ENCODE assay signal across 10 cellular contexts in genomic region chr10:50788951-50789904, GRCh38. TPM values are rescaled to one million over a fixed set of nuclear protein-coding genes. Genes with fewer than 3 reads are reported as not detected.
DNase-seq lines count a peak whose midpoint lies in the region; ATAC-seq, FAIRE-seq and TF ChIP-seq lines count a peak whose summit lies in the region.
"Had no signal": no experiment of that assay in that cellular context is flagged by ENCODE, and none has a peak within 500 bp of the region (broad histone marks: within the 10 kb centered on the region; RNA-seq: fewer than 3 reads in every experiment).

No MANE protein-coding gene starts in this region.

- H3K36me3 ChIP-seq in breast epithelium (no peaks in the 10 kb centered on the region), heart left ventricle (no peaks in the 10 kb centered on the region)

- H3K4me1 ChIP-seq in breast epithelium, result no peaks in the 10 kb centered on the region
- peaks cover 0 to 5% (median 0%) of the 10 kb centered on the region in 12 donors for H3K4me1 ChIP-seq in heart left ventricle

- BruUV-seq in MCF 10A (replicated peaks; lab: Mats Ljungman, UMichigan), result no TSS peak

- ATAC-seq in heart left ventricle, result peak in 3 of 4 donors; percentile 53 to 74 (median 61)
- ATAC-seq in HG02623 (IDR thresholded peaks at IDR 0.05; ENCODE audit: unreplicated experiment), result no peak

- no peaks in the 10 kb centered on the region for H3K4me1 Mint-ChIP-seq in MCF 10A (ENCODE audit: insufficient read depth, unreplicated experiment)
- H3K4me1 Mint-ChIP-seq in activated naive CD4-positive, alpha-beta T cell treated with anti-CD3 and anti-CD28 coated beads for 36 hours (ENCODE audit: low read depth), result no peaks in the 10 kb centered on the region
- H3K4me1 Mint-ChIP-seq: activated B cell treated with CpG ODN at 0.5 μM for 24 hours had no signal

- whole genome bisulfite sequencing in heart left ventricle, 4 donors, result 19 to 43% (median 30%) methylated on average over 1 of the region's 1 CpG

- H3K4me3 ChIP-seq in breast epithelium (no peak overlapping the region), heart left ventricle (no peak overlapping the region)

- POLR2A ChIA-PET in MCF 10A (lab: Yijun Ruan, JAX), result no interaction called here

- H3K9me3 ChIP-seq in breast epithelium (no peaks in the 10 kb centered on the region), heart left ventricle (no peaks in the 10 kb centered on the region)

- H3K27ac Mint-ChIP-seq in MCF 10A (ENCODE audit: low read depth, unreplicated experiment), result no peak overlapping the region
- no peak overlapping the region for H3K27ac Mint-ChIP-seq in activated naive CD4-positive, alpha-beta T cell treated with anti-CD3 and anti-CD28 coated beads for 36 hours
- H3K27ac Mint-ChIP-seq: activated B cell treated with CpG ODN at 0.5 μM for 24 hours; natural killer cell treated with Interleukin-12 subunit alpha and Interleukin-12 subunit beta and Interleukin-15 and Interleukin-18, amount 100 ng/mL, for 72 hours had no signal

- no peak for FAIRE-seq in urothelium cell line (lab: Jason Lieb, UNC)

- TF ChIP-seq CTCF in MCF 10A (IDR thresholded peaks at IDR 0.05; ENCODE audit: unreplicated experiment) (peak; percentile 58), breast epithelium (IDR thresholded peaks at IDR 0.05) (no peak), heart left ventricle (IDR thresholded peaks at IDR 0.05) (peak in 11 of 12 donors; percentile 16 to 50 (median 38))

- H3K4me3 Mint-ChIP-seq in MCF 10A (ENCODE audit: unreplicated experiment), result no peak overlapping the region
- H3K4me3 Mint-ChIP-seq in activated naive CD4-positive, alpha-beta T cell treated with anti-CD3 and anti-CD28 coated beads for 36 hours, result no peak overlapping the region
- H3K4me3 Mint-ChIP-seq: activated B cell treated with CpG ODN at 0.5 μM for 24 hours; natural killer cell treated with Interleukin-12 subunit alpha and Interleukin-12 subunit beta and Interleukin-15 and Interleukin-18, amount 100 ng/mL, for 72 hours had no signal

- intact Hi-C loops in MCF 10A (cut with micrococcal nuclease), result loop anchor here (1.0 to 2.0 kb wide), 2 partner anchors 102 to 212 kb away; no protein-coding TSS in a partner anchor
- intact Hi-C loops in breast epithelium (cut with DNase I; ENCODE audit: low total_unique reads), result no loop called here
- intact Hi-C loops in heart left ventricle (cut with DNase I), result loop anchor here in 3 of 10 donors (5.0 to 10.0 kb wide), 3 partner anchors 198 to 258 kb away; no protein-coding TSS in a partner anchor
- intact Hi-C loops in activated naive CD4-positive, alpha-beta T cell treated with anti-CD3 and anti-CD28 coated beads for 36 hours (cut with micrococcal nuclease), result no loop called here

- H3K27me3 ChIP-seq in breast epithelium (no peaks in the 10 kb centered on the region), heart left ventricle (no peaks in the 10 kb centered on the region)

- no peaks in the 10 kb centered on the region for H3K36me3 Mint-ChIP-seq in MCF 10A (ENCODE audit: insufficient read depth, unreplicated experiment)
- H3K36me3 Mint-ChIP-seq in activated naive CD4-positive, alpha-beta T cell treated with anti-CD3 and anti-CD28 coated beads for 36 hours (ENCODE audit: low read depth), result peaks cover 4% of the 10 kb centered on the region
- H3K36me3 Mint-ChIP-seq: natural killer cell treated with Interleukin-12 subunit alpha and Interleukin-12 subunit beta and Interleukin-15 and Interleukin-18, amount 100 ng/mL, for 72 hours had no signal

- TF ChIP-seq POLR2A in breast epithelium (IDR thresholded peaks at IDR 0.05) (no peak), heart left ventricle (IDR thresholded peaks at IDR 0.05) (no peak)

- CTCF ChIA-PET in MCF 10A (lab: Yijun Ruan, JAX), result interaction anchor here (0.7 to 1.3 kb wide), 4 partner anchors 40 to 283 kb away, joined by 3 to 5 read pairs (median 3); no protein-coding TSS in a partner anchor
- CTCF ChIA-PET in activated naive CD4-positive, alpha-beta T cell treated with anti-CD3 and anti-CD28 coated beads for 36 hours (lab: Charles Lee), result no interaction called here

- DNase-seq in MCF 10A (ENCODE audit: unreplicated experiment) (peak; percentile 59), breast epithelium (ENCODE audit: low spot score in 2 of 2) (no peak), OCI-M1 (lab: John Stamatoyannopoulos, UW) (peak; percentile 37), heart left ventricle (no peak), urothelium cell line (ENCODE audit: low spot score) (peak; percentile 42)
- no peak for DNase-seq in activated T-cell treated with anti-CD3 and anti-CD28 coated beads, Interleukin-2, amount 50 U/mL, for 48 hours
- DNase-seq in activated naive CD4-positive, alpha-beta T cell treated with anti-CD3 and anti-CD28 coated beads for 36 hours, result no peak
- DNase-seq: activated B cell treated with CpG ODN at 0.5 μM for 24 hours had no signal

- H3K27me3 Mint-ChIP-seq in MCF 10A (ENCODE audit: insufficient read depth, unreplicated experiment), result peaks cover 33% of the 10 kb centered on the region
- peaks cover 4% of the 10 kb centered on the region for H3K27me3 Mint-ChIP-seq in activated naive CD4-positive, alpha-beta T cell treated with anti-CD3 and anti-CD28 coated beads for 36 hours (ENCODE audit: low read depth)

- no peaks in the 10 kb centered on the region for H3K9me3 Mint-ChIP-seq in MCF 10A (ENCODE audit: unreplicated experiment)
- H3K9me3 Mint-ChIP-seq in activated naive CD4-positive, alpha-beta T cell treated with anti-CD3 and anti-CD28 coated beads for 36 hours, result peaks cover 1% of the 10 kb centered on the region

- no peak overlapping the region for H3K27ac ChIP-seq in breast epithelium
- no peak overlapping the region for H3K27ac ChIP-seq in heart left ventricle

RNA-seq across cellular contexts. Expression of gene ASAH2B, which starts 49.5 kb away (rescaled TPM):
- 7.2 TPM in 2 replicates for total RNA-seq in MCF 10A (2022)
- total RNA-seq in breast epithelium, result 1 to 10 TPM; 1.4 to 3.7 (median 2.6) TPM
- total RNA-seq in heart left ventricle, result 1 to 10 TPM; 1.4 to 7.7 (median 4.5) TPM
- 1 to 10 TPM; 1.6 to 6.0 TPM for polyA plus RNA-seq in heart left ventricle
- 1 to 10 TPM; 3.9 to 4.6 TPM for total RNA-seq in activated naive CD4-positive, alpha-beta T cell treated with anti-CD3 and anti-CD28 coated beads for 36 hours

Comparison
In these comparisons a context has a peak if more than half of its experiments do, and no peak if none do; other contexts are left out.
1. DNase-seq: peak in MCF 10A (single experiment), OCI-M1 (single experiment) and urothelium cell line (single experiment); none in breast epithelium (0 of 2), heart left ventricle (0 of 5), activated T-cell treated with anti-CD3 and anti-CD28 coated beads, Interleukin-2, amount 50 U/mL, for 48 hours (0 of 2) and activated naive CD4-positive, alpha-beta T cell treated with anti-CD3 and anti-CD28 coated beads for 36 hours (single experiment).
2. CTCF ChIP-seq: peak in MCF 10A (single experiment) and heart left ventricle (11 of 12); none in breast epithelium (0 of 3).